Comparison of ENCODE assay signal across 9 cellular contexts in genomic region chr9:91659529-91660294, GRCh38.
A peak's percentile ranks its signal among the peaks of the same experiment; 100 is the strongest.
DNase-seq lines count a peak whose midpoint lies in the region; ATAC-seq, FAIRE-seq and TF ChIP-seq lines count a peak whose summit lies in the region.
"Had no signal": no experiment of that assay in that cellular context is flagged by ENCODE, and none has a peak within 500 bp of the region (broad histone marks: within the 10 kb centered on the region; RNA-seq: fewer than 3 reads in every experiment).

No MANE protein-coding gene starts in this region.

- H3K27me3 ChIP-seq in vagina, result no peaks in the 10 kb centered on the region

- H3K4me3 ChIP-seq in GM12865 (ENCODE audit: low read depth, low read length) (no peak overlapping the region), foreskin fibroblast (ENCODE audit: low read depth in 1 of 2, low read length in 2 of 2) (no peak overlapping the region), vagina (no peak overlapping the region)

- TF ChIP-seq POLR2A in H54 (IDR thresholded peaks at IDR 0.05; ENCODE audit: low read depth, low read length), result no peak
- TF ChIP-seq POLR2A in vagina (IDR thresholded peaks at IDR 0.05), result no peak

- peak; percentile 59 for TF ChIP-seq CTCF in 22Rv1 (IDR thresholded peaks at IDR 0.05)
- TF ChIP-seq CTCF in GM12865 (IDR thresholded peaks at IDR 0.05; ENCODE audit: insufficient read depth, low read depth, low read length, missing control alignments), result peak; percentile 33
- peak; percentile 74 for TF ChIP-seq CTCF in foreskin fibroblast (IDR thresholded peaks at IDR 0.05; ENCODE audit: low read depth, low read length)
- peak in 1 of 3 experiments; percentile 17 for TF ChIP-seq CTCF in vagina (IDR thresholded peaks at IDR 0.05)

- ATAC-seq in HG02623 (IDR thresholded peaks at IDR 0.05; ENCODE audit: unreplicated experiment), result no peak

- no peaks in the 10 kb centered on the region for H3K4me1 ChIP-seq in vagina

- FAIRE-seq in H54 (lab: Jason Lieb, UNC), result no peak
- FAIRE-seq: TTC549 had no signal

- DNase-seq in GM12865 (ENCODE audit: low read depth) (peak; percentile 27), RKO (ENCODE audit: low spot score) (peak; percentile 63), foreskin fibroblast (peak; percentile 10 to 55), H54 (ENCODE audit: insufficient read length, low spot score) (no peak), vagina (ENCODE audit: extremely low spot score in 2 of 2) (no peak)
- DNase-seq in central memory CD4-positive, alpha-beta T cell, result no peak

- intact Hi-C loops in vagina (cut with DNase I), result no loop called here

- H3K9me3 ChIP-seq in vagina, result no peaks in the 10 kb centered on the region

- H3K36me3 ChIP-seq in vagina, result no peaks in the 10 kb centered on the region

- H3K27ac ChIP-seq in 22Rv1, result no peak overlapping the region
- H3K27ac ChIP-seq in vagina, result no peak overlapping the region

Comparison
In these comparisons a context has a peak if more than half of its experiments do, and no peak if none do; other contexts are left out.
1. DNase-seq: peak in GM12865 (single experiment), RKO (single experiment) and foreskin fibroblast (2 of 2); none in H54 (single experiment), central memory CD4-positive, alpha-beta T cell (single experiment) and vagina (0 of 2).